In the genomic region with DNA sequence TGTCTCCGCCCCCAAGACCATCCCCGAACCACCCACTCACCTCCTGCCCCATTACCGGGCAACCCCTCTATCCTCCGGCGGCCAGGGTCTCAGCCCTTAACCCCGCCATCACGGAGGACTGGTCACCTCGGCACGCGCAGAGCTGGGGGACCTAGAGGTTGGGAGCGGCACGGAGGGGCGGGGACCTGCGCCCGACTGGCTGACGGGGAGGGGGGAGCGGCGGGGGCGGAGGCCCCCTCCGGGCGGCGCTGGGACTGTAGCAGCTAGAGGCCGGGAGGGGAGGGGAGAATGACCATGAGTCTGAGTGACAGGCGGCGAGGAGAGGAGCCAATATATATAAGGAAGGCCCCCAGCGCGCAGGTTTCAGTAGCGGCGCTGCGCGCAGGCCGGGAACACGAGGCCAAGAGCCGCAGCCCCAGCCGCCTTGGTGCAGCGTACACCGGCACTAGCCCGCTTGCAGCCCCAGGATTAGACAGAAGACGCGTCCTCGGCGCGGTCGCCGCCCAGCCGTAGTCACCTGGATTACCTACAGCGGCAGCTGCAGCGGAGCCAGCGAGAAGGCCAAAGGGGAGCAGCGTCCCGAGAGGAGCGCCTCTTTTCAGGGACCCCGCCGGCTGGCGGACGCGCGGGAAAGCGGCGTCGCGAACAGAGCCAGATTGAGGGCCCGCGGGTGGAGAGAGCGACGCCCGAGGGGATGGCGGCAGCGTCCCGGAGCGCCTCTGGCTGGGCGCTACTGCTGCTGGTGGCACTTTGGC, we compare ENCODE assay signal across 8 cellular contexts. TPM values are rescaled to one million over a fixed set of nuclear protein-coding genes. Genes with fewer than 3 reads are reported as not detected.
A peak's percentile ranks its signal among the peaks of the same experiment; 100 is the strongest.
DNase-seq lines count a peak whose midpoint lies in the region; ATAC-seq and TF ChIP-seq lines count a peak whose summit lies in the region.

A gene (plus strand): TSS at position 366 of the 755 bp plus-strand sequence. CDS start 329 bp downstream, at position 695.

- no peaks in the 10 kb centered on the region for H3K79me2 ChIP-seq in GM23248 (ENCODE audit: insufficient read depth)

- H3K4me3 ChIP-seq in AG10803 (ENCODE audit: low read length) (peak within 1 kb of the TSS; percentile 43), GM23248 (peak within 1 kb of the TSS; percentile 60), fibroblast of villous mesenchyme (ENCODE audit: low read depth, low read length) (peak within 1 kb of the TSS; percentile 58), neuronal stem cell (ENCODE audit: low read length in 2 of 2) (peak within 1 kb of the TSS; percentile 37 to 73)

- H3K36me3 ChIP-seq in GM23248 (ENCODE audit: low read depth) = no peaks in the 10 kb centered on the region
- H3K36me3 ChIP-seq in neuronal stem cell (replicated peaks in 1 of 2; ENCODE audit: control insufficient read depth in 2 of 2, insufficient read depth in 2 of 2, low read length in 2 of 2) = no peaks in the 10 kb centered on the region

- H2AFZ ChIP-seq in GM23248 (peak within 1 kb of the TSS; percentile 62; the same call in 1 of the 2 replicates), neuronal stem cell (ENCODE audit: low read length) (peak within 1 kb of the TSS; percentile 88)

- H2BK120ac ChIP-seq in neuronal stem cell (ENCODE audit: low read depth, low read length) = no peak within 1 kb of the TSS

- no peak within 1 kb of the TSS for H3K27ac ChIP-seq in GM23248
- H3K27ac ChIP-seq in neuronal stem cell (replicated peaks; ENCODE audit: low read length) = no peak within 1 kb of the TSS

- H3K9ac ChIP-seq in GM23248 = no peak within 1 kb of the TSS
- peak within 1 kb of the TSS; percentile 66 for H3K9ac ChIP-seq in neuronal stem cell (ENCODE audit: low read depth, low read length, poor library complexity)

- no peaks in the 10 kb centered on the region for H3F3A ChIP-seq in GM23248 (ENCODE audit: insufficient read depth)

- no peaks in the 10 kb centered on the region for H3K79me1 ChIP-seq in neuronal stem cell (ENCODE audit: low read depth, low read length)

- peak within 1 kb of the TSS; percentile 59 for H3K18ac ChIP-seq in neuronal stem cell (ENCODE audit: low read length)

- peaks cover 49% of the 10 kb centered on the region for H3K27me3 ChIP-seq in GM23248 (replicated peaks; ENCODE audit: insufficient read depth)
- H3K27me3 ChIP-seq in neuronal stem cell (ENCODE audit: control insufficient read depth in 3 of 3, insufficient read depth in 3 of 3, low read depth in 1 of 3, low read length in 3 of 3) = peaks cover 49 to 93% (median 88%) of the 10 kb centered on the region in 3 experiments

- H3K23ac ChIP-seq in neuronal stem cell (ENCODE audit: low read depth, low read length, poor library complexity) = peak within 1 kb of the TSS; percentile 82

- no peaks in the 10 kb centered on the region for H3K9me3 ChIP-seq in GM23248 (ENCODE audit: low read depth)
- peaks cover 0 to 3% of the 10 kb centered on the region in 2 donors for H3K9me3 ChIP-seq in neuronal stem cell (replicated peaks in 1 of 2; ENCODE audit: control insufficient read depth in 2 of 2, insufficient read depth in 1 of 2, low read depth in 1 of 2, low read length in 2 of 2)

- no peak within 1 kb of the TSS for H2BK15ac ChIP-seq in neuronal stem cell (ENCODE audit: low read length)

- in situ Hi-C loops in GM23248 (cut with MboI) = no loop called here

- no peak within 1 kb of the TSS for H4K91ac ChIP-seq in neuronal stem cell (ENCODE audit: low read depth, low read length, poor library complexity)

- no peak within 1 kb of the TSS for H3K14ac ChIP-seq in neuronal stem cell (ENCODE audit: low read length)

- whole genome bisulfite sequencing in GM23248 (ENCODE audit: low coverage in 1 of 2, low lambda C conversion rate in 2 of 2, missing lambda C conversion rate in 2 of 2), 2 experiments = 3 to 4% methylated on average over 40 to 58 of the region's 72 CpGs
- WGBS in neuronal stem cell (ENCODE audit: extremely low coverage in 2 of 2, insufficient read length in 2 of 2, insufficient replicate concordance in 1 of 2), 2 donors = no CpG with 5 or more reads among the region's 72 CpGs

- TF ChIP-seq CTCF in AG10803 (conservative IDR thresholded peaks at IDR 0.05; ENCODE audit: low read length) (no peak), fibroblast of villous mesenchyme (IDR thresholded peaks at IDR 0.05; ENCODE audit: insufficient read depth, low read depth, low read length) (no peak)

- ATAC-seq in HG02678 (IDR thresholded peaks at IDR 0.05; ENCODE audit: unreplicated experiment) (no peak), HG03432 (IDR thresholded peaks at IDR 0.05; ENCODE audit: unreplicated experiment) (no peak)

- peak within 1 kb of the TSS; percentile 14 for H2AK5ac ChIP-seq in neuronal stem cell (ENCODE audit: low read depth, low read length)

- DNase-seq in AG10803 (ENCODE audit: low read depth) = peak; percentile 27
- peak; percentile 57 for DNase-seq in GM23248
- peak; percentile 73 for DNase-seq in NCI-H345 treated with DMSO at 0.1 percent for 48 hours (lab: John Stamatoyannopoulos, UW; ENCODE audit: unreplicated experiment)
- peak; percentile 74 for DNase-seq in activated CD8-positive, alpha-beta memory T cell treated with anti-CD3 and anti-CD28 coated beads, Interleukin-2, amount 50 U/mL, for 48 hours
- peak; percentile 60 for DNase-seq in fibroblast of villous mesenchyme (ENCODE audit: low read depth)
- DNase-seq in neuronal stem cell (ENCODE audit: low spot score) = no peak

- H2BK5ac ChIP-seq in neuronal stem cell (ENCODE audit: low read length) = peak within 1 kb of the TSS; percentile 40

- H3K4me1 ChIP-seq in GM23248 (ENCODE audit: insufficient read depth) = peaks cover 15% of the 10 kb centered on the region
- peaks cover 32 to 51% of the 10 kb centered on the region in 2 donors for H3K4me1 ChIP-seq in neuronal stem cell (ENCODE audit: control insufficient read depth in 2 of 2, insufficient read depth in 1 of 2, low read depth in 1 of 2, low read length in 2 of 2)

- H3K4ac ChIP-seq in neuronal stem cell (ENCODE audit: low read length) = no peak within 1 kb of the TSS

- H4K8ac ChIP-seq in neuronal stem cell (ENCODE audit: low read depth, low read length) = no peak within 1 kb of the TSS

- H4K20me1 ChIP-seq in GM23248 (ENCODE audit: insufficient read depth) = no peaks in the 10 kb centered on the region

- H3K4me2 ChIP-seq in GM23248 (ENCODE audit: unreplicated experiment) (peak within 1 kb of the TSS; percentile 81), neuronal stem cell (ENCODE audit: insufficient read depth, low read length, poor library complexity, severe bottlenecking) (peak within 1 kb of the TSS; percentile 91)

- H2BK12ac ChIP-seq in neuronal stem cell (ENCODE audit: low read length) = peak within 1 kb of the TSS; percentile 48

- H3K9me2 ChIP-seq in GM23248 (ENCODE audit: insufficient read depth) = no peaks in the 10 kb centered on the region

RNA-seq across cellular contexts. Expression of the gene that starts here (rescaled TPM):
- total RNA-seq in GM23248 (2014; rRNA removed; shearing (Covaris generic)) = not detected in 2 replicates
- not detected in 2 replicates for polyA plus RNA-seq in GM23248 (2016; fragmentation: Nextera tagmentation; extraction: Ambion mirVana)
- total RNA-seq in fibroblast of villous mesenchyme = 5.5 and 6.0 TPM in 2 replicates
- polyA plus RNA-seq in neuronal stem cell (2013, experiment 1 of 2) = 0.20 TPM
- polyA plus RNA-seq in neuronal stem cell (2013, experiment 2 of 2) = 0.21 TPM

Comparison
In these comparisons a context has a peak if more than half of its experiments do, and no peak if none do; other contexts are left out.
1. Peak in DNase-seq, H3K4me3 ChIP-seq and H3K4me2 ChIP-seq in GM23248; RNA of the gene not detected or under 1 TPM.